In genomic region chr1:68047659-68048026, GRCh38 we compare ENCODE assay signal across 18 cellular contexts. TPM values are rescaled to one million over a fixed set of nuclear protein-coding genes. Genes with fewer than 3 reads are reported as not detected.
"Had no signal": no experiment of that assay in that cellular context is flagged by ENCODE, and none has a peak within 500 bp of the region (broad histone marks: within the 10 kb centered on the region; RNA-seq: fewer than 3 reads in every experiment).

No MANE protein-coding gene starts in this region.

- H3K27ac Mint-ChIP-seq: naive thymus-derived CD4-positive, alpha-beta T cell; nephron progenitor cell; stimulated activated effector memory CD8-positive, alpha-beta T cell treated with anti-CD3 and anti-CD28 coated beads, Interleukin-12 subunit alpha, Interleukin-12 subunit beta, amount 100 ng/mL, for 72 hours; type B pancreatic cell had no signal

- DNase-seq: dermis blood vessel endothelial cell; esophagus squamous epithelium; foreskin fibroblast; glutamatergic neuron; islet precursor cell; mammary epithelial cell; naive thymus-derived CD4-positive, alpha-beta T cell; nephron progenitor cell; psoas muscle; right lobe of liver; stimulated activated CD4-positive, alpha-beta T cell treated with anti-CD3 and anti-CD28 coated beads, Interleukin-4, amount 100 ng/mL, for 1 hour; stimulated activated CD8-positive, alpha-beta memory T cell treated with anti-CD3 and anti-CD28 coated beads, Interleukin-4, amount 100 ng/mL, for 48 hours had no signal

- H3K4me1 Mint-ChIP-seq: nephron progenitor cell; stimulated activated effector memory CD8-positive, alpha-beta T cell treated with anti-CD3 and anti-CD28 coated beads, Interleukin-12 subunit alpha, Interleukin-12 subunit beta, amount 100 ng/mL, for 72 hours had no signal

- ATAC-seq: gastroesophageal sphincter; left lobe of liver; naive thymus-derived CD4-positive, alpha-beta T cell; psoas muscle; right lobe of liver; stimulated activated effector memory CD8-positive, alpha-beta T cell treated with anti-CD3 and anti-CD28 coated beads, Interleukin-12 subunit alpha, Interleukin-12 subunit beta, amount 100 ng/mL, for 72 hours had no signal

- H3K4me3 Mint-ChIP-seq: nephron progenitor cell; stimulated activated effector memory CD8-positive, alpha-beta T cell treated with anti-CD3 and anti-CD28 coated beads, Interleukin-12 subunit alpha, Interleukin-12 subunit beta, amount 100 ng/mL, for 72 hours; type B pancreatic cell had no signal

- H3K36me3 Mint-ChIP-seq: naive thymus-derived CD4-positive, alpha-beta T cell; stimulated activated effector memory CD8-positive, alpha-beta T cell treated with anti-CD3 and anti-CD28 coated beads, Interleukin-12 subunit alpha, Interleukin-12 subunit beta, amount 100 ng/mL, for 72 hours; type B pancreatic cell had no signal

- H3K9me3 Mint-ChIP-seq: type B pancreatic cell had no signal

RNA-seq across cellular contexts. Expression of gene DIRAS3, which starts 2.8 kb away (rescaled TPM):
- total RNA-seq: epithelial cell of proximal tubule; mononuclear cell; naive thymus-derived CD4-positive, alpha-beta T cell had no signal
